ENCODE assay signal across 10 cellular contexts in the genomic region with DNA sequence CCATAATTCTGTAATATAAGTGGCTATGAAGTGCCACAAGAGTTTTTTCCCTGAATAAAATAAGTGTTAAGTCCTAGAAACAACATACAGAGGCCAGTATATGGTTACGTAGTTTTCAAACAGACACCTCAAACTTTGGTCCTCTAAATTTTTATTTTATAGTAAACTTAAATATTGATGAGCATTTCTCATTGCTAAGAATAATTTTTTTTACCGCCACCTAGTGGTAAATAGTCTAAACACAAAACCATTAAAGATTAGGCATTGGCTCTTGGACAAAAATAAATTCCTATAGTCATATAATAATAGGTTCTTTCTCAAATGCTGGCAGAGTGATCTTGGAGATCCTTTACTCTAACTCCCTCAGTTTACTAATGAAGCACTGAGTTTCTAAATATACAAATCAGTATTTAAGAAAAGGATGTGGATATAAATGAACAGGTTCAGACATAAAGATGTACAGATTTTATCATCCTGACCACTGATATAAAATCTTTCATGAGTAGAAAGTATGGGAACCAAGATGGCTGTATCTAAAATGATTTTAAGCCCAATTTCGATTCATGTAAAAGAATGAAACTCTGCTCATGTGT.
A peak's percentile ranks its signal among the peaks of the same experiment; 100 is the strongest.
DNase-seq lines count a peak whose midpoint lies in the region; ATAC-seq and TF ChIP-seq lines count a peak whose summit lies in the region.
"Had no signal": no experiment of that assay in that cellular context is flagged by ENCODE, and none has a peak within 500 bp of the region (broad histone marks: within the 10 kb centered on the region; RNA-seq: fewer than 3 reads in every experiment).

No MANE protein-coding gene starts in this region.

- CTCF ChIA-PET in AG04450 (lab: Charles Lee) = interaction anchor here (1.0 to 5.7 kb wide), 4 partner anchors 9 to 54 kb away, joined by 3 to 54 read pairs (median 8); no protein-coding TSS in a partner anchor

- intact Hi-C loops in activated T-helper 1 cell treated with anti-CD3 and anti-CD28 coated beads, Interleukin-12 subunit alpha, Interleukin-12 subunit beta, Interleukin-2, Interleukin-4 antibody, amounts not matched to agents 30 ng/mL and 10 ng/mL and 1 ng/mL, durations not matched to agents 14 hours and 24 hours and 36 hours (cut with micrococcal nuclease) = loop anchor here (10.0 kb wide), 1 partner anchor 323 kb away; no protein-coding TSS in a partner anchor

- no peaks in the 10 kb centered on the region for H3K9me3 ChIP-seq in AG04450 (ENCODE audit: control insufficient read depth, insufficient read depth, low read length)
- no peaks in the 10 kb centered on the region for H3K9me3 ChIP-seq in RWPE2 (ENCODE audit: severe bottlenecking)

- no peaks in the 10 kb centered on the region for H3K27me3 Mint-ChIP-seq in activated T-helper 1 cell treated with anti-CD3 and anti-CD28 coated beads, Interleukin-12 subunit alpha, Interleukin-12 subunit beta, Interleukin-2, Interleukin-4 antibody, amounts not matched to agents 30 ng/mL and 10 ng/mL and 1 ng/mL, durations not matched to agents 14 hours and 24 hours and 36 hours (ENCODE audit: insufficient read depth)

- no peaks in the 10 kb centered on the region for H3K4me1 ChIP-seq in RWPE2 (ENCODE audit: insufficient read depth, poor library complexity, severe bottlenecking)

- no peak overlapping the region for H3K4me3 ChIP-seq in AG04450 (ENCODE audit: low read depth, low read length)
- H3K4me3 ChIP-seq in GM12864 (ENCODE audit: low read depth, low read length) = no peak overlapping the region
- H3K4me3 ChIP-seq in RWPE2 (ENCODE audit: severe bottlenecking) = no peak overlapping the region

- TF ChIP-seq CTCF in AG04450 (IDR thresholded peaks at IDR 0.05; ENCODE audit: low read depth, low read length) = peak; percentile 43
- peak; percentile 38 for TF ChIP-seq CTCF in GM12864 (IDR thresholded peaks at IDR 0.05; ENCODE audit: low read depth, low read length, missing control alignments)
- TF ChIP-seq CTCF in RWPE2 (IDR thresholded peaks at IDR 0.05; ENCODE audit: poor library complexity, severe bottlenecking) = peak; percentile 79

- H3K36me3 ChIP-seq in RWPE2 (ENCODE audit: low read depth) = no peaks in the 10 kb centered on the region

- H3K27me3 ChIP-seq in AG04450 (ENCODE audit: control insufficient read depth, insufficient read depth, low read length) (no peaks in the 10 kb centered on the region), RWPE2 (ENCODE audit: insufficient read depth, poor library complexity, severe bottlenecking) (no peaks in the 10 kb centered on the region)

- no peak for DNase-seq in AG04450 (ENCODE audit: low read depth, low spot score)
- DNase-seq in GM12864 (ENCODE audit: low read depth) = no peak
- no peak for DNase-seq in RWPE2 (ENCODE audit: low spot score)
- DNase-seq in hepatic stellate cell (ENCODE audit: low spot score) = peak; percentile 14
- no peak for DNase-seq in amniotic stem cell (lab: John Stamatoyannopoulos, UW)
- DNase-seq in COR-L47 (lab: John Stamatoyannopoulos, UW) = no peak
- no peak for DNase-seq in SKM-1 treated with dmso at 0.1 percent for 144 hours (lab: John Stamatoyannopoulos, UW; ENCODE audit: unreplicated experiment)
- no peak for DNase-seq in activated T-helper 1 cell treated with anti-CD3 and anti-CD28 coated beads, Interleukin-12 subunit alpha, Interleukin-12 subunit beta, Interleukin-2, Interleukin-4 antibody, amounts not matched to agents 30 ng/mL and 10 ng/mL and 1 ng/mL, durations not matched to agents 14 hours and 24 hours and 36 hours (ENCODE audit: low spot score)
- DNase-seq: activated naive CD4-positive, alpha-beta T cell treated with Interleukin-2 at 50 U/mL for 16 hours had no signal

- no peak overlapping the region for H3K27ac ChIP-seq in AG04450 (ENCODE audit: low read depth, low read length)
- no peak overlapping the region for H3K27ac ChIP-seq in RWPE2 (ENCODE audit: poor library complexity, severe bottlenecking)

- no peak overlapping the region for H3K27ac Mint-ChIP-seq in activated T-helper 1 cell treated with anti-CD3 and anti-CD28 coated beads, Interleukin-12 subunit alpha, Interleukin-12 subunit beta, Interleukin-2, Interleukin-4 antibody, amounts not matched to agents 30 ng/mL and 10 ng/mL and 1 ng/mL, durations not matched to agents 14 hours and 24 hours and 36 hours
- H3K27ac Mint-ChIP-seq: immature natural killer cell had no signal

- peaks cover 9% of the 10 kb centered on the region for H3K4me1 Mint-ChIP-seq in activated T-helper 1 cell treated with anti-CD3 and anti-CD28 coated beads, Interleukin-12 subunit alpha, Interleukin-12 subunit beta, Interleukin-2, Interleukin-4 antibody, amounts not matched to agents 30 ng/mL and 10 ng/mL and 1 ng/mL, durations not matched to agents 14 hours and 24 hours and 36 hours (ENCODE audit: low read depth)

- H3K36me3 Mint-ChIP-seq in activated T-helper 1 cell treated with anti-CD3 and anti-CD28 coated beads, Interleukin-12 subunit alpha, Interleukin-12 subunit beta, Interleukin-2, Interleukin-4 antibody, amounts not matched to agents 30 ng/mL and 10 ng/mL and 1 ng/mL, durations not matched to agents 14 hours and 24 hours and 36 hours (ENCODE audit: low read depth) = peaks cover 1% of the 10 kb centered on the region

- no peak for ATAC-seq in RWPE2 (ENCODE audit: low read depth)

- POLR2A ChIA-PET in AG04450 (lab: Yijun Ruan, JAX) = no interaction called here

- no peaks in the 10 kb centered on the region for H3K9me3 Mint-ChIP-seq in activated T-helper 1 cell treated with anti-CD3 and anti-CD28 coated beads, Interleukin-12 subunit alpha, Interleukin-12 subunit beta, Interleukin-2, Interleukin-4 antibody, amounts not matched to agents 30 ng/mL and 10 ng/mL and 1 ng/mL, durations not matched to agents 14 hours and 24 hours and 36 hours
- H3K9me3 Mint-ChIP-seq: immature natural killer cell had no signal

- no peak overlapping the region for H3K4me3 Mint-ChIP-seq in activated T-helper 1 cell treated with anti-CD3 and anti-CD28 coated beads, Interleukin-12 subunit alpha, Interleukin-12 subunit beta, Interleukin-2, Interleukin-4 antibody, amounts not matched to agents 30 ng/mL and 10 ng/mL and 1 ng/mL, durations not matched to agents 14 hours and 24 hours and 36 hours
- H3K4me3 Mint-ChIP-seq: immature natural killer cell had no signal
